ENCODE assay signal across 11 cellular contexts in the genomic region with DNA sequence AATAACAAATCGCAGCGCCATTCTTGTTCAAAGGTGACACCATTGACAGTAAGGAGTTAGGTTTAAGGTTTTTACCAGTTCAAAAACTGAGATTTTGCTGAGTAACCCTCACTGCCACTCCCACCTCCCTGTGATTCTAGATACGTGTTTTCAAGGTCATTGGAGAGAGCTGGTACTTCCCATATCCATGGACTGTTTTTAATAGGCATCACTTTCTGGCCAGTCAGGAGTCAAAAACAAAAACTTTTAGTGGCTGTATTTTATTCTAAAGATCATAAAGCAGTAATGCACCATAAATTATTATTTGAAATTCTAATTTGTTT.
A peak's percentile ranks its signal among the peaks of the same experiment; 100 is the strongest.
DNase-seq lines count a peak whose midpoint lies in the region; ATAC-seq and TF ChIP-seq lines count a peak whose summit lies in the region.
"Had no signal": no experiment of that assay in that cellular context is flagged by ENCODE, and none has a peak within 500 bp of the region (broad histone marks: within the 10 kb centered on the region; RNA-seq: fewer than 3 reads in every experiment).

No MANE protein-coding gene starts in this region.

- peaks cover 23% of the 10 kb centered on the region for H3K4me1 Mint-ChIP-seq in activated naive CD4-positive, alpha-beta T cell treated with anti-CD3 and anti-CD28 coated beads, Interleukin-2, amount 10 ng/mL, durations not matched to agents 7 days and 5 days

- TF ChIP-seq CTCF in esophagus squamous epithelium (IDR thresholded peaks at IDR 0.05) (no peak), transverse colon (IDR thresholded peaks at IDR 0.05) (no peak)

- peaks cover 0 to 34% (median 0%) of the 10 kb centered on the region in 3 donors for H3K36me3 ChIP-seq in esophagus squamous epithelium
- H3K36me3 ChIP-seq in transverse colon = no peaks in the 10 kb centered on the region

- H3K4me3 Mint-ChIP-seq in activated naive CD4-positive, alpha-beta T cell treated with anti-CD3 and anti-CD28 coated beads, Interleukin-2, amount 10 ng/mL, durations not matched to agents 7 days and 5 days = no peak overlapping the region
- H3K4me3 Mint-ChIP-seq: HFFc6 had no signal

- no peak for DNase-seq in activated naive CD4-positive, alpha-beta T cell treated with anti-CD3 and anti-CD28 coated beads, Interleukin-2, amount 10 ng/mL, durations not matched to agents 7 days and 5 days
- no peak for DNase-seq in activated naive CD4-positive, alpha-beta T cell (lab: John Stamatoyannopoulos, UW)
- DNase-seq in OCI-M1 (lab: John Stamatoyannopoulos, UW) (peak; percentile 15), esophagus squamous epithelium (lab: John Stamatoyannopoulos, UW) (no peak), transverse colon (no peak), AG08395 (ENCODE audit: low spot score) (no peak)
- DNase-seq in central memory CD4-positive, alpha-beta T cell = no peak
- DNase-seq: HFFc6, kidney glomerular epithelial cell had no signal

- no peaks in the 10 kb centered on the region for H3K9me3 Mint-ChIP-seq in activated naive CD4-positive, alpha-beta T cell treated with anti-CD3 and anti-CD28 coated beads, Interleukin-2, amount 10 ng/mL, durations not matched to agents 7 days and 5 days
- H3K9me3 Mint-ChIP-seq: HFFc6 had no signal

- CTCF ChIA-PET in activated naive CD4-positive, alpha-beta T cell treated with anti-CD3 and anti-CD28 coated beads, Interleukin-2, amount 10 ng/mL, durations not matched to agents 7 days and 5 days (lab: Charles Lee) = no interaction called here

- no peak for TF ChIP-seq EP300 in transverse colon (IDR thresholded peaks at IDR 0.05; ENCODE audit: low read depth)

- peak overlapping the region in 3 of 4 donors; percentile 27 to 76 (median 36) for H3K27ac ChIP-seq in esophagus squamous epithelium
- peak overlapping the region; percentile 44 to 86 (median 72) for H3K27ac ChIP-seq in transverse colon

- H3K27me3 ChIP-seq in esophagus squamous epithelium = no peaks in the 10 kb centered on the region
- no peaks in the 10 kb centered on the region for H3K27me3 ChIP-seq in transverse colon
- H3K27me3 ChIP-seq: body of pancreas had no signal

- ATAC-seq in HG02870 (IDR thresholded peaks at IDR 0.05; ENCODE audit: unreplicated experiment) = no peak
- ATAC-seq: body of pancreas had no signal

- H3K4me3 ChIP-seq in esophagus squamous epithelium (no peak overlapping the region), transverse colon (no peak overlapping the region)
- H3K4me3 ChIP-seq: body of pancreas had no signal

- in situ Hi-C loops in transverse colon (cut with MboI; ENCODE audit: low pct_ligation_motif_present in 1 of 4, low pct_unique_long_range_greater_than_20kb in 1 of 4, low sequenced_read_pairs in 3 of 4) = no loop called here

- peaks cover 29 to 80% (median 60%) of the 10 kb centered on the region in 3 donors for H3K4me1 ChIP-seq in esophagus squamous epithelium
- peaks cover 29 to 92% (median 64%) of the 10 kb centered on the region in 4 donors for H3K4me1 ChIP-seq in transverse colon

- peak overlapping the region; percentile 16 for H3K27ac Mint-ChIP-seq in activated naive CD4-positive, alpha-beta T cell treated with anti-CD3 and anti-CD28 coated beads, Interleukin-2, amount 10 ng/mL, durations not matched to agents 7 days and 5 days
- H3K27ac Mint-ChIP-seq: HFFc6 had no signal

- WGBS in esophagus squamous epithelium, 2 donors = 70 to 82% methylated on average over 3 of the region's 3 CpGs
- 64 to 86% methylated on average over 3 of the region's 3 CpGs for WGBS in transverse colon (ENCODE audit: low coverage in 1 of 2), 2 donors

- TF ChIP-seq POLR2A in esophagus squamous epithelium (IDR thresholded peaks at IDR 0.05) = no peak
- TF ChIP-seq POLR2A in transverse colon (IDR thresholded peaks at IDR 0.05) = no peak

- H3K9me3 ChIP-seq in esophagus squamous epithelium (no peaks in the 10 kb centered on the region), transverse colon (no peaks in the 10 kb centered on the region)
- H3K9me3 ChIP-seq: body of pancreas had no signal

- intact Hi-C loops in esophagus squamous epithelium (cut with DNase I) = no loop called here
- intact Hi-C loops in transverse colon (cut with DNase I; ENCODE audit: low total_unique reads) = no loop called here

- peaks cover 52% of the 10 kb centered on the region for H3K36me3 Mint-ChIP-seq in activated naive CD4-positive, alpha-beta T cell treated with anti-CD3 and anti-CD28 coated beads, Interleukin-2, amount 10 ng/mL, durations not matched to agents 7 days and 5 days

- no peaks in the 10 kb centered on the region for H3K27me3 Mint-ChIP-seq in activated naive CD4-positive, alpha-beta T cell treated with anti-CD3 and anti-CD28 coated beads, Interleukin-2, amount 10 ng/mL, durations not matched to agents 7 days and 5 days
